ENCODE assay signal across 1 cellular context in genomic region chr17:80395402-80396151, GRCh38.
A peak's percentile ranks its signal among the peaks of the same experiment; 100 is the strongest.
TF ChIP-seq lines count a peak whose summit lies in the region.

No MANE protein-coding gene starts in this region.

TF ChIP-seq in K562, 482 proteins besides CTCF, POLR2A, EP300 and RAD21 (continued from another document):
- TF ChIP-seq CREB3L1 (IDR thresholded peaks at IDR 0.05; ENCODE audit: borderline replicate concordance, low read depth) = no peak
- TF ChIP-seq PTRF (tag; IDR thresholded peaks at IDR 0.05) = no peak
- no peak for TF ChIP-seq THAP7 (CRISPR knock-in tag; IDR thresholded peaks at IDR 0.05)
- no peak for TF ChIP-seq ZBED1 (IDR thresholded peaks at IDR 0.05)
- TF ChIP-seq ZNF23 (CRISPR knock-in tag; IDR thresholded peaks at IDR 0.05) = no peak
- TF ChIP-seq KHSRP (IDR thresholded peaks at IDR 0.05) = no peak
- TF ChIP-seq ZBTB33 (CRISPR knock-in tag; IDR thresholded peaks at IDR 0.05) = 0 out of 2 replicates have a peak, but pooled peaks have one; percentile 12
- TF ChIP-seq NR1H2 (CRISPR knock-in tag; IDR thresholded peaks at IDR 0.05) = no peak
- no peak for TF ChIP-seq ZNF764 (CRISPR knock-in tag; IDR thresholded peaks at IDR 0.05; ENCODE audit: low read depth)
- TF ChIP-seq SPI1 (IDR thresholded peaks at IDR 0.05; ENCODE audit: borderline replicate concordance, low read depth, low read length) = peak; percentile 34; the same call in 1 of the 2 replicates
- TF ChIP-seq ARID2 (IDR thresholded peaks at IDR 0.05) = no peak
